ENCODE assay signal across 9 cellular contexts in genomic region chr2:196274387-196274809, GRCh38.
DNase-seq lines count a peak whose midpoint lies in the region; ATAC-seq and TF ChIP-seq lines count a peak whose summit lies in the region.
"Had no signal": no experiment of that assay in that cellular context is flagged by ENCODE, and none has a peak within 500 bp of the region (broad histone marks: within the 10 kb centered on the region; RNA-seq: fewer than 3 reads in every experiment).

No MANE protein-coding gene starts in this region.

- H2AFZ ChIP-seq in OCI-LY1 (ENCODE audit: low read length): no peak overlapping the region

- no peaks in the 10 kb centered on the region for H3K9me3 ChIP-seq in OCI-LY1 (ENCODE audit: low read length)
- H3K9me3 ChIP-seq in transverse colon: no peaks in the 10 kb centered on the region

- peak; percentile 60 for ATAC-seq in HG03025 (IDR thresholded peaks at IDR 0.05; ENCODE audit: low FRiP score, unreplicated experiment)
- ATAC-seq in HG02840 (IDR thresholded peaks at IDR 0.05; ENCODE audit: low FRiP score, unreplicated experiment): no peak

- peaks cover 3% of the 10 kb centered on the region for H3K36me3 Mint-ChIP-seq in activated CD4-positive, alpha-beta T cell treated with anti-CD3 and anti-CD28 coated beads, Interleukin-2, amount 10 ng/mL, durations not matched to agents 24 days and 14 days (ENCODE audit: low read depth)

- no peak for TF ChIP-seq EP300 in transverse colon (IDR thresholded peaks at IDR 0.05; ENCODE audit: low read depth)

- no peaks in the 10 kb centered on the region for H4K20me1 ChIP-seq in OCI-LY1 (ENCODE audit: insufficient read depth, low read length)

- no peak for TF ChIP-seq POLR2A in transverse colon (IDR thresholded peaks at IDR 0.05)

- peak overlapping the region; percentile 3; the same call in 1 of the 2 replicates for H3K9ac ChIP-seq in OCI-LY1 (ENCODE audit: low read length)

- TF ChIP-seq CTCF in OCI-LY1 (IDR thresholded peaks at IDR 0.05; ENCODE audit: low read length) (no peak), transverse colon (IDR thresholded peaks at IDR 0.05) (no peak)

- peak; percentile 62 for DNase-seq in activated CD4-positive, alpha-beta T cell treated with anti-CD3 and anti-CD28 coated beads, Interleukin-2, amount 10 ng/mL, durations not matched to agents 24 days and 14 days
- DNase-seq in activated CD4-positive, alpha-beta T cell treated with anti-CD3 and anti-CD28 coated beads, Interleukin-2, amount 50 U/mL, for 48 hours: no peak
- DNase-seq in fibroblast of peridontal ligament (ENCODE audit: extremely low read depth) (peak; percentile 88), transverse colon (peak; percentile 36), COLO668 (lab: John Stamatoyannopoulos, UW; ENCODE audit: unreplicated experiment) (no peak)

- H3K4me1 ChIP-seq in OCI-LY1 (ENCODE audit: insufficient read depth, low read length, severe bottlenecking) (peaks cover 71% of the 10 kb centered on the region), transverse colon (peaks cover 11 to 53% (median 27%) of the 10 kb centered on the region in 4 donors)

- H3F3A ChIP-seq in OCI-LY1 (ENCODE audit: insufficient read depth, low read length): peaks cover 19% of the 10 kb centered on the region

- H3K27me3 ChIP-seq in OCI-LY1 (ENCODE audit: insufficient read depth, low read length) (no peaks in the 10 kb centered on the region), transverse colon (no peaks in the 10 kb centered on the region)

- H3K27ac ChIP-seq in OCI-LY1 (ENCODE audit: low read depth, low read length, poor library complexity, severe bottlenecking): peak overlapping the region; percentile 79
- H3K27ac ChIP-seq in transverse colon: peak overlapping the region; percentile 71 to 82 (median 76)
- H3K27ac ChIP-seq: C4-2B had no signal

- H3K4me1 Mint-ChIP-seq in activated CD4-positive, alpha-beta T cell treated with anti-CD3 and anti-CD28 coated beads, Interleukin-2, amount 10 ng/mL, durations not matched to agents 24 days and 14 days: peaks cover 50% of the 10 kb centered on the region

- no peaks in the 10 kb centered on the region for H3K79me2 ChIP-seq in OCI-LY1 (ENCODE audit: insufficient read depth, low read length)

- no peaks in the 10 kb centered on the region for H3K9me3 Mint-ChIP-seq in activated CD4-positive, alpha-beta T cell treated with anti-CD3 and anti-CD28 coated beads, Interleukin-2, amount 10 ng/mL, durations not matched to agents 24 days and 14 days

- intact Hi-C loops in activated CD4-positive, alpha-beta T cell treated with anti-CD3 and anti-CD28 coated beads, Interleukin-2, amount 10 ng/mL, durations not matched to agents 24 days and 14 days (cut with micrococcal nuclease): no loop called here
- intact Hi-C loops in transverse colon (cut with DNase I; ENCODE audit: low total_unique reads): no loop called here

- H3K4me3 Mint-ChIP-seq in activated CD4-positive, alpha-beta T cell treated with anti-CD3 and anti-CD28 coated beads, Interleukin-2, amount 10 ng/mL, durations not matched to agents 24 days and 14 days: peak overlapping the region; percentile 29

- 0% methylated on average over 1 of the region's 1 CpG for WGBS in transverse colon (ENCODE audit: low coverage in 1 of 2), 2 donors

- in situ Hi-C loops in transverse colon (cut with MboI; ENCODE audit: low pct_ligation_motif_present in 1 of 4, low pct_unique_long_range_greater_than_20kb in 1 of 4, low sequenced_read_pairs in 3 of 4): loop anchor here in 2 of 4 donors (10.0 to 25.0 kb wide), 3 partner anchors 110 to 190 kb away; partner anchors contain the start of gene STK17B (in 1 of the 2)

- H3K4me3 ChIP-seq in OCI-LY1 (ENCODE audit: low read depth, low read length, poor library complexity, severe bottlenecking): no peak overlapping the region
- no peak overlapping the region for H3K4me3 ChIP-seq in transverse colon

- H3K27me3 Mint-ChIP-seq in activated CD4-positive, alpha-beta T cell treated with anti-CD3 and anti-CD28 coated beads, Interleukin-2, amount 10 ng/mL, durations not matched to agents 24 days and 14 days: no peaks in the 10 kb centered on the region

- no peaks in the 10 kb centered on the region for H3K9me2 ChIP-seq in OCI-LY1 (ENCODE audit: low read depth, low read length)

- peak overlapping the region; percentile 50 for H3K4me2 ChIP-seq in OCI-LY1 (ENCODE audit: low read length)

- no peaks in the 10 kb centered on the region for H3K36me3 ChIP-seq in OCI-LY1 (ENCODE audit: insufficient read depth, low read length)
- no peaks in the 10 kb centered on the region for H3K36me3 ChIP-seq in transverse colon

- peak overlapping the region; percentile 17 for H3K27ac Mint-ChIP-seq in activated CD4-positive, alpha-beta T cell treated with anti-CD3 and anti-CD28 coated beads, Interleukin-2, amount 10 ng/mL, durations not matched to agents 24 days and 14 days

Comparison
In these comparisons a context has a peak if more than half of its experiments do, and no peak if none do; other contexts are left out.
1. DNase-seq: peak in activated CD4-positive, alpha-beta T cell treated with anti-CD3 and anti-CD28 coated beads, Interleukin-2, amount 10 ng/mL, durations not matched to agents 24 days and 14 days (single experiment), fibroblast of peridontal ligament (single experiment) and transverse colon (single experiment); none in activated CD4-positive, alpha-beta T cell treated with anti-CD3 and anti-CD28 coated beads, Interleukin-2, amount 50 U/mL, for 48 hours (0 of 2) and COLO668 (single experiment).